In the genomic region with DNA sequence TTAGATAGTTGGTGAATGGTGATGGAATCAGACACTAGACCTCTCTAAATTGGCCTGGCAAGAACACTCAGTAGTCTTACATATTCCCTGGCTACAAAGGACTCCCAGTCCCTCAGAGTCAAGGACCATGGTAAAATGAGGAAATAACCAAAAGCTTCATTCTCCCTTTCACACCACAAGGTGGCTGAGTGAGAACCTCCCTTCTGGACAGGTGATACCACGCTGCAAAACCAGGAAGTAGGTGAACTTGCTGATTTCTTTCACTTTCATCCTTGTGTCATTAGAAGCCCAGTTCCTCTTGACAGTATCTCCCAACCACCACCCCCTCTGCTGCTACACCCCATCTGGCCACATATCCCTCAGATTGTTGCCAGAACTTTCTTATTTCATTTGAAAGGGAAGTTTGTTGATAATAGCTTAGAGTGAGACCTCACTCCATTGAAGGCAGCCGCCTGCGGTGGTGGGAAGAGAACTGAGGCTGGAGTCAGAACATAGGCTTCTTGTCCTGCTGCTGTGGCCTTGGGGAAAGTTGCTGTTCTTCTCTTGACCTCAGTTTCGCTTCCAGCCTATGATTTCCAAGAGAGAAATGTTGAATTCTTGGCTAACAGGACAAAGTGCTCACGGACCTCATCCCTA, we compare ENCODE assay signal across 9 cellular contexts.
DNase-seq lines count a peak whose midpoint lies in the region; ATAC-seq and TF ChIP-seq lines count a peak whose summit lies in the region.
"Had no signal": no experiment of that assay in that cellular context is flagged by ENCODE, and none has a peak within 500 bp of the region (broad histone marks: within the 10 kb centered on the region; RNA-seq: fewer than 3 reads in every experiment).

No MANE protein-coding gene starts in this region.

- H4K20me1 ChIP-seq in OCI-LY7 (ENCODE audit: insufficient read depth, low read length): no peaks in the 10 kb centered on the region

- H3K79me2 ChIP-seq in OCI-LY7 (ENCODE audit: insufficient read depth, low read depth, low read length): no peaks in the 10 kb centered on the region

- H3K4me1 Mint-ChIP-seq in CD4-positive, CD25-positive, alpha-beta regulatory T cell: peaks cover 0 to 31% (median 12%) of the 10 kb centered on the region in 4 donors

- peaks cover 0 to 12% (median 0%) of the 10 kb centered on the region in 7 donors for H3K9me3 Mint-ChIP-seq in CD4-positive, CD25-positive, alpha-beta regulatory T cell

- H3K36me3 ChIP-seq in CD4-positive, CD25-positive, alpha-beta regulatory T cell (ENCODE audit: control insufficient read depth, insufficient read depth, low read length): no peaks in the 10 kb centered on the region
- no peaks in the 10 kb centered on the region for H3K36me3 ChIP-seq in OCI-LY7 (ENCODE audit: insufficient read depth, low read length)

- no peaks in the 10 kb centered on the region for H3K9me3 ChIP-seq in CD4-positive, CD25-positive, alpha-beta regulatory T cell (ENCODE audit: control insufficient read depth in 2 of 2, low read length in 2 of 2)
- H3K9me3 ChIP-seq in OCI-LY7 (ENCODE audit: low read length): no peaks in the 10 kb centered on the region

- H3K4me1 ChIP-seq in CD4-positive, CD25-positive, alpha-beta regulatory T cell (ENCODE audit: control insufficient read depth, insufficient read depth, low read length, poor library complexity, severe bottlenecking): peaks cover 16% of the 10 kb centered on the region
- H3K4me1 ChIP-seq in OCI-LY7 (ENCODE audit: insufficient read depth, low read length, poor library complexity, severe bottlenecking): peaks cover 20% of the 10 kb centered on the region

- peak overlapping the region; percentile 5 for H3K27ac ChIP-seq in CD4-positive, CD25-positive, alpha-beta regulatory T cell (ENCODE audit: insufficient read depth, low read length, poor library complexity, severe bottlenecking)
- H3K27ac ChIP-seq in OCI-LY7 (ENCODE audit: low read depth, low read length, poor library complexity, severe bottlenecking): no peak overlapping the region

- no TSS peak for BruUV-seq in OCI-LY7 (replicated peaks; lab: Mats Ljungman, UMichigan)

- H3K27me3 ChIP-seq in CD4-positive, CD25-positive, alpha-beta regulatory T cell (ENCODE audit: control insufficient read depth, insufficient read depth, low read length): no peaks in the 10 kb centered on the region

- peak overlapping the region; percentile 48 for H3K4me2 ChIP-seq in OCI-LY7 (ENCODE audit: low read length)

- peak overlapping the region; percentile 84 for H2AFZ ChIP-seq in OCI-LY7 (ENCODE audit: low read length)

- peak overlapping the region; percentile 57 for H3K4me3 ChIP-seq in CD4-positive, CD25-positive, alpha-beta regulatory T cell (ENCODE audit: low read depth, low read length)
- H3K4me3 ChIP-seq in OCI-LY7 (ENCODE audit: low read depth, low read length, poor library complexity, severe bottlenecking): no peak overlapping the region

- peak; percentile 63 for TF ChIP-seq CTCF in OCI-LY7 (conservative IDR thresholded peaks at IDR 0.05; ENCODE audit: low read length)

- CTCF ChIA-PET in OCI-LY7 (lab: Charles Lee; ENCODE audit: unreplicated experiment): no interaction called here

- H3K9me2 ChIP-seq in OCI-LY7 (ENCODE audit: insufficient read depth, low read length): no peaks in the 10 kb centered on the region

- intact Hi-C loops in OCI-LY7 (cut with micrococcal nuclease; ENCODE audit: unreplicated experiment): no loop called here

- H3K4me3 Mint-ChIP-seq in CD4-positive, CD25-positive, alpha-beta regulatory T cell: peak overlapping the region in 3 of 4 donors; percentile 30 to 69 (median 47)
- H3K4me3 Mint-ChIP-seq: brain had no signal

- no peaks in the 10 kb centered on the region for H3K36me3 Mint-ChIP-seq in CD4-positive, CD25-positive, alpha-beta regulatory T cell
- H3K36me3 Mint-ChIP-seq: brain had no signal

- peak overlapping the region in 2 of 3 donors; percentile 47 to 66 for H3K27ac Mint-ChIP-seq in CD4-positive, CD25-positive, alpha-beta regulatory T cell
- H3K27ac Mint-ChIP-seq: brain had no signal

- peaks cover 10% of the 10 kb centered on the region for H3K27me3 Mint-ChIP-seq in CD4-positive, CD25-positive, alpha-beta regulatory T cell

- DNase-seq in CD4-positive, CD25-positive, alpha-beta regulatory T cell: peak in 2 of 3 donors; percentile 20 to 85
- DNase-seq in OCI-LY7 (ENCODE audit: low spot score): peak; percentile 71
- DNase-seq in mucosa of gallbladder (ENCODE audit: low spot score): peak; percentile 11
- DNase-seq in GM03348 (ENCODE audit: low spot score): no peak
- no peak for DNase-seq in hippocampal formation (lab: John Stamatoyannopoulos, UW)
- DNase-seq in dedifferentiated amniotic fluid mesenchymal stem cell (ENCODE audit: extremely low spot score): no peak

- ATAC-seq in CD4-positive, CD25-positive, alpha-beta regulatory T cell (ENCODE audit: low read depth in 2 of 2): peak; percentile 61 to 67
- peak; percentile 81 for ATAC-seq in GM18870 (IDR thresholded peaks at IDR 0.05; ENCODE audit: unreplicated experiment)
- peak; percentile 80 for ATAC-seq in HG02981 (IDR thresholded peaks at IDR 0.05; ENCODE audit: unreplicated experiment)

- POLR2A ChIA-PET in OCI-LY7 (lab: Charles Lee): no interaction called here

Comparison
In these comparisons a context has a peak if more than half of its experiments do, and no peak if none do; other contexts are left out.
1. DNase-seq: peak in CD4-positive, CD25-positive, alpha-beta regulatory T cell (2 of 3), OCI-LY7 (single experiment) and mucosa of gallbladder (single experiment); none in GM03348 (single experiment), hippocampal formation (0 of 2) and dedifferentiated amniotic fluid mesenchymal stem cell (single experiment).
2. Peak in every context shown above with its lines, with median percentiles within 50 percentile points of each other: ATAC-seq.